In the genomic region with DNA sequence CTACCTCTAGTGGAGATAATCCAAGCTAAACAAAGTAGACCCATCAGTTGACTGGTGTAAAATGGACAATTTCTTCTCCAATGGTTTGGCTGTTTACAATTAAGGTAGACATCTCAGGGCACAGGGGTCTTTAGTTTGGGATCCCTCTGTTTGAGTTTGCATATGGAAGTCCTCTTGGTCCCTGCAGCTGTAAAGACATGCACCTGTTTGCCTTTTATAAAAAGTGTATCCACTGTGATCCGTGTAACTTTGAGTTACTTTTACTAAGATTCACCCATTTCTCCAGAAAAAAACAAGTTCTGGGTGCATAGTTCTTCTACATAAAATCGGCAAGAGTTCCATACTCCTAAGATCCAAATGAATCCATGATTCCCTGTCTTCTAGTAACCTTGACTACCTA, we compare ENCODE assay signal across 34 cellular contexts.
"Had no signal": no experiment of that assay in that cellular context is flagged by ENCODE, and none has a peak within 500 bp of the region (broad histone marks: within the 10 kb centered on the region; RNA-seq: fewer than 3 reads in every experiment).

No MANE protein-coding gene starts in this region.

- H3K27me3 ChIP-seq: MG63 had no signal

- DNase-seq: Karpas-422, Kasumi-1, KG1, MG63, MM.1S, MV-4-11, NCI-H1048, NCI-H1092, NCI-H1092 treated with DMSO at 0.1 percent for 48 hours, NCI-H1105, NCI-H1105 treated with DMSO at 0.1 percent for 48 hours, NCI-H1417, NCI-H1417 treated with DMSO at 0.1 percent for 48 hours, NCI-H1436, NCI-H1436 treated with DMSO at 0.1 percent for 48 hours, NCI-H146, NCI-H1694, NCI-H1694 treated with DMSO at 0.1 percent for 48 hours, NCI-H187, NCI-H187 treated with DMSO at 0.1 percent for 48 hours, NCI-H1930, NCI-H2029 treated with DMSO at 0.1 percent for 48 hours, NCI-H2081, NCI-H2081 treated with DMSO at 0.1 percent for 48 hours, NCI-H2107, NCI-H2171, NCI-H2171 treated with DMSO at 0.1 percent for 48 hours, NCI-H2227 treated with DMSO at 0.1 percent for 48 hours, NCI-H226, NCI-H345, NCI-H446, NCI-H446 treated with DMSO at 0.1 percent for 48 hours, NCI-H510A had no signal

- H3K4me2 ChIP-seq: KMS-11 had no signal

- H3K27ac ChIP-seq: KMS-11 had no signal

- H3K36me3 ChIP-seq: MG63 had no signal

- H3K4me3 ChIP-seq: MG63 had no signal
